1 cellular context compared by ENCODE assay signal in the genomic region with DNA sequence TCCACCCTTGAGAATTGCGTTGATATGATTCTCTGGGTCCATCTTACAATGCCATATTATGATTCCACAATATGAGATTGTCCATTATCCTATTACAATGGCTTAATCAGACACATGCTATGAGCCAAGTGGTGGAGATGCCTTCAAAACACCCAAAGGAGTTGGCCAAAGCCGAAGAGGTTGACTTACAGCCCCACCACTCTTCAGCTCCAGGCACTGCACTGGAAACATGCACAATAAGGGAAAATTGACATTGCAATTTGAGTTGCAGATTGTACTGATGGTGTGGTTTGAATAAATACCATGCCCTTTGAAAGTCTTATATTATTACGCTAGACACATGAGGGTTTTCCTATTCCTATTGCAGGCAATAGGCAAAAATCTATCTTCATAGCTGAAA.
TF ChIP-seq lines count a peak whose summit lies in the region.

No MANE protein-coding gene starts in this region.

TF ChIP-seq in HCT116, 20 proteins besides CTCF, POLR2A, EP300 and RAD21:
- TF ChIP-seq YY1 (IDR thresholded peaks at IDR 0.05; ENCODE audit: extremely low read depth, insufficient replicate concordance, low read depth, low read length) (no peak), JUND (IDR thresholded peaks at IDR 0.05) (no peak), EZH2phosphoT487 (IDR thresholded peaks at IDR 0.05; ENCODE audit: borderline replicate concordance) (no peak), CBX3 (IDR thresholded peaks at IDR 0.05; ENCODE audit: low read depth) (no peak), CEBPB (IDR thresholded peaks at IDR 0.05; ENCODE audit: low read depth) (no peak), FOSL1 (IDR thresholded peaks at IDR 0.05; ENCODE audit: low read depth) (no peak), SIN3A (IDR thresholded peaks at IDR 0.05; ENCODE audit: low read depth) (no peak), SRF (IDR thresholded peaks at IDR 0.05; ENCODE audit: low read depth) (no peak), SP1 (IDR thresholded peaks at IDR 0.05; ENCODE audit: low read depth) (no peak), ELF1 (IDR thresholded peaks at IDR 0.05; ENCODE audit: borderline replicate concordance, low read depth) (no peak), ZNF274 (IDR thresholded peaks at IDR 0.05; ENCODE audit: low read depth, low read length) (no peak)
- TF ChIP-seq, protein P1, sequence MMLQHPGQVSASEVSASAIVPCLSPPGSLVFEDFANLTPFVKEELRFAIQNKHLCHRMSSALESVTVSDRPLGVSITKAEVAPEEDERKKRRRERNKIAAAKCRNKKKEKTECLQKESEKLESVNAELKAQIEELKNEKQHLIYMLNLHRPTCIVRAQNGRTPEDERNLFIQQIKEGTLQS (IDR thresholded peaks at IDR 0.05), result no peak
- TF ChIP-seq, protein P2, sequence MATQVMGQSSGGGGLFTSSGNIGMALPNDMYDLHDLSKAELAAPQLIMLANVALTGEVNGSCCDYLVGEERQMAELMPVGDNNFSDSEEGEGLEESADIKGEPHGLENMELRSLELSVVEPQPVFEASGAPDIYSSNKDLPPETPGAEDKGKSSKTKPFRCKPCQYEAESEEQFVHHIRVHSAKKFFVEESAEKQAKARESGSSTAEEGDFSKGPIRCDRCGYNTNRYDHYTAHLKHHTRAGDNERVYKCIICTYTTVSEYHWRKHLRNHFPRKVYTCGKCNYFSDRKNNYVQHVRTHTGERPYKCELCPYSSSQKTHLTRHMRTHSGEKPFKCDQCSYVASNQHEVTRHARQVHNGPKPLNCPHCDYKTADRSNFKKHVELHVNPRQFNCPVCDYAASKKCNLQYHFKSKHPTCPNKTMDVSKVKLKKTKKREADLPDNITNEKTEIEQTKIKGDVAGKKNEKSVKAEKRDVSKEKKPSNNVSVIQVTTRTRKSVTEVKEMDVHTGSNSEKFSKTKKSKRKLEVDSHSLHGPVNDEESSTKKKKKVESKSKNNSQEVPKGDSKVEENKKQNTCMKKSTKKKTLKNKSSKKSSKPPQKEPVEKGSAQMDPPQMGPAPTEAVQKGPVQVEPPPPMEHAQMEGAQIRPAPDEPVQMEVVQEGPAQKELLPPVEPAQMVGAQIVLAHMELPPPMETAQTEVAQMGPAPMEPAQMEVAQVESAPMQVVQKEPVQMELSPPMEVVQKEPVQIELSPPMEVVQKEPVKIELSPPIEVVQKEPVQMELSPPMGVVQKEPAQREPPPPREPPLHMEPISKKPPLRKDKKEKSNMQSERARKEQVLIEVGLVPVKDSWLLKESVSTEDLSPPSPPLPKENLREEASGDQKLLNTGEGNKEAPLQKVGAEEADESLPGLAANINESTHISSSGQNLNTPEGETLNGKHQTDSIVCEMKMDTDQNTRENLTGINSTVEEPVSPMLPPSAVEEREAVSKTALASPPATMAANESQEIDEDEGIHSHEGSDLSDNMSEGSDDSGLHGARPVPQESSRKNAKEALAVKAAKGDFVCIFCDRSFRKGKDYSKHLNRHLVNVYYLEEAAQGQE (IDR thresholded peaks at IDR 0.05; ENCODE audit: low read depth), result no peak
TF ChIP-seq in HCT116: peak in this region for 0.
